In genomic region chr12:31077998-31078397, GRCh38 we compare ENCODE assay signal across 8 cellular contexts. TPM values are rescaled to one million over a fixed set of nuclear protein-coding genes. Genes with fewer than 3 reads are reported as not detected.
DNase-seq lines count a peak whose midpoint lies in the region; ATAC-seq, FAIRE-seq and TF ChIP-seq lines count a peak whose summit lies in the region.
"Not testable (repeated sequence)": the region's sequence is repeated elsewhere in the genome, so short reads cannot be mapped to it uniquely, and the experiment has no call there.

No MANE protein-coding gene starts in this region.

- ATAC-seq in A549 = peak in 1 of 2 experiments; percentile 28; a peak in 3 of 6 replicates
- ATAC-seq in RWPE2 (ENCODE audit: low read depth) = not testable (repeated sequence)

- H3K27me3 Mint-ChIP-seq in HFFc6 (ENCODE audit: insufficient read depth); astrocyte (ENCODE audit: low read depth, unreplicated experiment); neural crest cell (ENCODE audit: low read depth): not testable (repeated sequence)

- not testable (repeated sequence) for FAIRE-seq in A549 (lab: Jason Lieb, UNC); astrocyte (lab: Jason Lieb, UNC); endothelial cell of umbilical vein (lab: Jason Lieb, UNC)

- not testable (repeated sequence) for H3K9me3 Mint-ChIP-seq in HFFc6; astrocyte (ENCODE audit: unreplicated experiment); neural crest cell

- peak overlapping the region; percentile 58 for H3K9ac ChIP-seq in astrocyte (ENCODE audit: low read length)
- not testable (repeated sequence) for H3K9ac ChIP-seq in endothelial cell of umbilical vein (replicated peaks; ENCODE audit: extremely low read depth, insufficient read depth, low read length)

- not testable (repeated sequence) for BruUV-seq in endothelial cell of umbilical vein (replicated peaks; lab: Mats Ljungman, UMichigan)

- not testable (repeated sequence) for TF ChIP-seq EP300 in A549 (IDR thresholded peaks at IDR 0.05)

- TF ChIP-seq CTCF in A549 (IDR thresholded peaks at IDR 0.05) (peak; percentile 33; the same call in 2 of the 3 replicates), RWPE2 (IDR thresholded peaks at IDR 0.05; ENCODE audit: poor library complexity, severe bottlenecking) (peak; percentile 19)
- not testable (repeated sequence) for TF ChIP-seq CTCF in HFFc6 (IDR thresholded peaks at IDR 0.05); astrocyte (IDR thresholded peaks at IDR 0.05; ENCODE audit: insufficient read depth, low read depth, low read length); endothelial cell of umbilical vein (IDR thresholded peaks at IDR 0.05; ENCODE audit: extremely low read depth in 1 of 2, insufficient read depth in 1 of 2, low read depth in 1 of 2, low read length in 2 of 2); neural crest cell (conservative IDR thresholded peaks at IDR 0.05)

- H3K9me1 ChIP-seq in endothelial cell of umbilical vein (replicated peaks; ENCODE audit: control insufficient read depth, extremely low read depth, insufficient read depth, low read length) = not testable (repeated sequence)

- CTCF ChIA-PET in A549 (lab: Yijun Ruan, JAX) = interaction anchor here (0.6 to 2.5 kb wide), 7 partner anchors 43 to 508 kb away, joined by 3 to 12 read pairs (median 3); no protein-coding TSS in a partner anchor
- CTCF ChIA-PET in endothelial cell of umbilical vein (lab: Charles Lee) = interaction anchor here (1.4 kb wide), 3 partner anchors 82 to 194 kb away, joined by 4 to 7 read pairs (median 4); no protein-coding TSS in a partner anchor

- TF ChIP-seq POLR2A in A549 (IDR thresholded peaks at IDR 0.05; ENCODE audit: low read length); endothelial cell of umbilical vein (IDR thresholded peaks at IDR 0.05; ENCODE audit: low read depth, low read length): not testable (repeated sequence)

- H3K36me3 ChIP-seq in RWPE2 (ENCODE audit: low read depth); astrocyte (ENCODE audit: insufficient read depth, low read length); endothelial cell of umbilical vein (ENCODE audit: control insufficient read depth in 2 of 2, extremely low read depth in 1 of 2, insufficient read depth in 2 of 2, low read length in 2 of 2): not testable (repeated sequence)

- 45% methylated on average over 8 of the region's 8 CpGs for WGBS in A549 (ENCODE audit: missing lambda C conversion rate)

- H3K9me3 ChIP-seq in A549; RWPE2 (ENCODE audit: severe bottlenecking); astrocyte (ENCODE audit: insufficient read depth, low read depth, low read length); endothelial cell of umbilical vein (replicated peaks; ENCODE audit: control insufficient read depth, insufficient read depth, low read length): not testable (repeated sequence)

- POLR2A ChIA-PET in A549 (lab: Yijun Ruan, JAX) = interaction anchor here (0.7 kb wide), 1 partner anchor 183 kb away, joined by 3 read pairs; no protein-coding TSS in a partner anchor
- POLR2A ChIA-PET in endothelial cell of umbilical vein (lab: Charles Lee) = interaction anchor here (0.7 kb wide), 1 partner anchor 587 kb away, joined by 3 read pairs; no protein-coding TSS in a partner anchor

- H3K4me1 Mint-ChIP-seq in HFFc6 (ENCODE audit: low read depth) (peaks cover 44% of the 10 kb centered on the region), astrocyte (ENCODE audit: low read depth, unreplicated experiment) (peaks cover 13% of the 10 kb centered on the region), neural crest cell (peaks cover 32% of the 10 kb centered on the region)

- H3K27ac ChIP-seq in A549 (peak overlapping the region; percentile 61 to 71), RWPE2 (ENCODE audit: poor library complexity, severe bottlenecking) (peak overlapping the region; percentile 69), astrocyte (ENCODE audit: low read depth, low read length) (peak overlapping the region; percentile 65), endothelial cell of umbilical vein (ENCODE audit: insufficient read depth, low read depth, low read length) (peak overlapping the region; percentile 65)

- H3K27me3 ChIP-seq in RWPE2 (ENCODE audit: insufficient read depth, poor library complexity, severe bottlenecking); astrocyte (ENCODE audit: insufficient read depth, low read length); endothelial cell of umbilical vein (ENCODE audit: control insufficient read depth in 2 of 2, insufficient read depth in 2 of 2, low read length in 2 of 2): not testable (repeated sequence)

- not testable (repeated sequence) for H3K4me3 ChIP-seq in A549; RWPE2 (ENCODE audit: severe bottlenecking); astrocyte (ENCODE audit: insufficient read depth, low read depth, low read length); endothelial cell of umbilical vein (replicated peaks in 1 of 3; ENCODE audit: insufficient read depth in 1 of 3, low read depth in 1 of 3, low read length in 3 of 3)

- H3K27ac Mint-ChIP-seq in HFFc6 (peak overlapping the region; percentile 97), astrocyte (ENCODE audit: unreplicated experiment) (peak overlapping the region; percentile 94)
- H3K27ac Mint-ChIP-seq in neural crest cell (ENCODE audit: unreplicated experiment) = not testable (repeated sequence)

- peak; percentile 37 to 43; a peak in 3 of 5 replicates for TF ChIP-seq RAD21 in A549 (conservative IDR thresholded peaks at IDR 0.05 in 1 of 2, IDR thresholded peaks at IDR 0.05 in 1 of 2)

- H3K36me3 Mint-ChIP-seq in HFFc6 (ENCODE audit: low read depth); astrocyte (ENCODE audit: low read depth, unreplicated experiment); neural crest cell (ENCODE audit: low read depth): not testable (repeated sequence)

- dilution Hi-C loops in endothelial cell of umbilical vein (cut with MboI; ENCODE audit: extremely low pct_ligation_motif_present, low sequenced_read_pairs) = not testable (repeated sequence)

- H2AFZ ChIP-seq in astrocyte (ENCODE audit: low read depth, low read length); endothelial cell of umbilical vein (ENCODE audit: low read depth, low read length): not testable (repeated sequence)

- intact Hi-C loops in endothelial cell of umbilical vein (cut with micrococcal nuclease) = loop anchor here (10.0 kb wide), 1 partner anchor 153 kb away; the partner anchor contains the start of gene TSPAN11

- H3K4me2 ChIP-seq in A549 = peak overlapping the region; percentile 58
- H3K4me2 ChIP-seq in astrocyte (ENCODE audit: low read length) = peak overlapping the region; percentile 77
- H3K4me2 ChIP-seq in endothelial cell of umbilical vein (ENCODE audit: insufficient read depth, low read length) = not testable (repeated sequence)

- H3K79me2 ChIP-seq in astrocyte (ENCODE audit: insufficient read depth, low read length) (peaks cover 20% of the 10 kb centered on the region), endothelial cell of umbilical vein (ENCODE audit: control insufficient read depth, insufficient read depth, low read length) (peaks cover 13% of the 10 kb centered on the region)

- H4K20me1 ChIP-seq in astrocyte (ENCODE audit: insufficient read depth, low read length); endothelial cell of umbilical vein (replicated peaks; ENCODE audit: control insufficient read depth, extremely low read depth, insufficient read depth, low read length): not testable (repeated sequence)

- peak overlapping the region; percentile 81 for H3K4me3 Mint-ChIP-seq in HFFc6
- not testable (repeated sequence) for H3K4me3 Mint-ChIP-seq in astrocyte (ENCODE audit: unreplicated experiment)
- peak overlapping the region; percentile 0 for H3K4me3 Mint-ChIP-seq in neural crest cell

- peak; percentile 3 to 35 for DNase-seq in A549 (ENCODE audit: low read depth in 1 of 2, low spot score in 1 of 2)
- peak; percentile 58 for DNase-seq in DMS53 (lab: John Stamatoyannopoulos, UW)
- DNase-seq in HFFc6; RWPE2 (ENCODE audit: low spot score); astrocyte (ENCODE audit: low read depth); endothelial cell of umbilical vein (ENCODE audit: low read depth, low spot score); neural crest cell (ENCODE audit: low read depth, low spot score): not testable (repeated sequence)
- peak; percentile 8 for DNase-seq in NCI-H460 (ENCODE audit: extremely low read depth, low read depth)

- peaks cover 28% of the 10 kb centered on the region for H3K4me1 ChIP-seq in A549
- H3K4me1 ChIP-seq in RWPE2 (ENCODE audit: insufficient read depth, poor library complexity, severe bottlenecking) = not testable (repeated sequence)
- H3K4me1 ChIP-seq in astrocyte (ENCODE audit: insufficient read depth, low read length) = peaks cover 11% of the 10 kb centered on the region
- H3K4me1 ChIP-seq in endothelial cell of umbilical vein (ENCODE audit: control insufficient read depth, extremely low read depth, insufficient read depth, low read length) = peaks cover 15% of the 10 kb centered on the region

RNA-seq across cellular contexts. Expression of gene DDX11, which starts 4.3 kb away (rescaled TPM):
- polyA plus RNA-seq in A549 (2011; rRNA removed) = 36.7 and 36.9 TPM in 2 replicates
- 58.3 and 65.9 TPM in 2 replicates for polyA plus RNA-seq in A549 (2012; cell fraction: cytosol; rRNA removed)
- polyA plus RNA-seq in A549 (2012; cell fraction: nucleus; rRNA removed) = 395 and 413 TPM in 2 replicates
- polyA plus RNA-seq in A549 (2017; fragmentation: RNase III; extraction: RNeasy Plus Mini Kit Qiagen cat#74134 plus additional on column Dnase treatment) = 63.7 to 76.0 TPM (median 69.2 TPM) in 3 replicates
- polyA minus RNA-seq in A549 (2011; rRNA and poly(A)+ RNA removed) = 65.6 and 73.0 TPM in 2 replicates
- total RNA-seq in HFFc6 (2021; fragmentation: NEBNext Ultra II Directional; extraction: Animal tissue kit (Norgen Biotek cat#: 25700)) = 10 to 100 TPM; 14.1 to 23.1 (median 20.5) TPM
- 18.8 and 23.6 TPM in 2 replicates for total RNA-seq in NCI-H460 (2014; rRNA removed; shearing (Covaris generic))
- polyA plus RNA-seq in NCI-H460 (2014; cell fraction: nucleus; rRNA removed) = 200 and 308 TPM in 2 replicates
- total RNA-seq in astrocyte = 8.2 and 12.8 TPM in 2 replicates
- total RNA-seq in endothelial cell of umbilical vein = 71.4 and 78.3 TPM in 2 replicates
- polyA plus RNA-seq in endothelial cell of umbilical vein = 19.4 and 20.8 TPM in 2 replicates
- polyA plus RNA-seq in endothelial cell of umbilical vein (2011; cell fraction: cytosol; rRNA removed) = 12.3 and 14.9 TPM in 2 replicates
- polyA plus RNA-seq in endothelial cell of umbilical vein (2011; cell fraction: nucleus; rRNA removed) = 201 and 241 TPM in 2 replicates
- 13.7 and 19.9 TPM in 2 replicates for polyA plus RNA-seq in endothelial cell of umbilical vein (2012)
- 31.8 and 48.0 TPM in 2 replicates for polyA minus RNA-seq in endothelial cell of umbilical vein
- polyA minus RNA-seq in endothelial cell of umbilical vein (2011; cell fraction: cytosol; rRNA and poly(A)+ RNA removed) = 30.7 TPM
- 46.6 and 65.3 TPM in 2 replicates for polyA minus RNA-seq in endothelial cell of umbilical vein (2011; cell fraction: nucleus; rRNA and poly(A)+ RNA removed)
- 199 and 202 TPM in 2 replicates for total RNA-seq in neural crest cell
